ENCODE assay signal across 1 cellular context in the genomic region with DNA sequence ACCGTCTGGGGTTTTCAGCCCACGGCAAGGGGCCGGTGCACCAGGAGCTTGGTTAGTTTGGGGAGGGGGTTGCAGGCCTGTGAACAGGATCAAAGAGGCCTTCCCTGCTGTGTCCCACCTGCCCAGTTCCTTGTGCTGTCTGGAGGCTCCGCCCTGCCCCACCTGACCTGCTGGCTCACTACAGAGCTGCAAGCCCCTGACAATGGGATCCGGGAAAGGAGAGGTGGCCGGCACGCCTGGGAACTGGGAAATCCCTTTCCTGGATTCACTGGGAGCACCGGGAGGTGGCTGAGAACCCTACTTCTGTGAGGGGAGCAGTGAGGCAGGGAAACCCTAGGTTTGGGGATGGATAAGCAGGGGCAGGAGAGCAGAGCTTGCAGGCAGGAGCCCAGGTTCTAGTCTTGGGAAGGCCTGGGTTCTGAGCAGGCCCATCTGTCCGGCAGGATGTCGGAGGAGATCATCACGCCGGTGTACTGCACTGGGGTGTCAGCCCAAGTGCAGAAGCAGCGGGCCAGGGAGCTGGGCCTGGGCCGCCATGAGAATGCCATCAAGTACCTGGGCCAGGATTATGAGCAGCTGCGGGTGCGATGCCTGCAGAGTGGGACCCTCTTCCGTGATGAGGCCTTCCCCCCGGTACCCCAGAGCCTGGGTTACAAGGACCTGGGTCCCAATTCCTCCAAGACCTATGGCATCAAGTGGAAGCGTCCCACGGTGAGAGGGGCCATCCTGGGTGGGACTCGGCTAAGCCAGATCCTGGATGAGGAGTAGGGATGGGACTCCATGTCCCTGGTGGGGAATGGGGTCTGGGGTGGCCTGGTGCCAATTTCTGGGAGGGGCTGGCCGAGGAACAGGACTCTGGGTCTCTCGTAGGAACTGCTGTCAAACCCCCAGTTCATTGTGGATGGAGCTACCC.
A peak's percentile ranks its signal among the peaks of the same experiment; 100 is the strongest.
TF ChIP-seq lines count a peak whose summit lies in the region.

No MANE protein-coding gene starts in this region.

TF ChIP-seq in HCT116, 20 proteins besides CTCF, POLR2A, EP300 and RAD21:
- TF ChIP-seq ZFX (IDR thresholded peaks at IDR 0.05) (peak; percentile 42), TCF7L2 (IDR thresholded peaks at IDR 0.05; ENCODE audit: borderline replicate concordance, extremely low read depth, insufficient read depth, insufficient read length) (peak; percentile 55), POLR2AphosphoS5 (IDR thresholded peaks at IDR 0.05; ENCODE audit: low read depth, low read length) (no peak), CBX3 (IDR thresholded peaks at IDR 0.05; ENCODE audit: low read depth) (no peak)
- TF ChIP-seq, protein P1, sequence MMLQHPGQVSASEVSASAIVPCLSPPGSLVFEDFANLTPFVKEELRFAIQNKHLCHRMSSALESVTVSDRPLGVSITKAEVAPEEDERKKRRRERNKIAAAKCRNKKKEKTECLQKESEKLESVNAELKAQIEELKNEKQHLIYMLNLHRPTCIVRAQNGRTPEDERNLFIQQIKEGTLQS (IDR thresholded peaks at IDR 0.05), result no peak
